ENCODE assay signal across 1 cellular context in the genomic region with DNA sequence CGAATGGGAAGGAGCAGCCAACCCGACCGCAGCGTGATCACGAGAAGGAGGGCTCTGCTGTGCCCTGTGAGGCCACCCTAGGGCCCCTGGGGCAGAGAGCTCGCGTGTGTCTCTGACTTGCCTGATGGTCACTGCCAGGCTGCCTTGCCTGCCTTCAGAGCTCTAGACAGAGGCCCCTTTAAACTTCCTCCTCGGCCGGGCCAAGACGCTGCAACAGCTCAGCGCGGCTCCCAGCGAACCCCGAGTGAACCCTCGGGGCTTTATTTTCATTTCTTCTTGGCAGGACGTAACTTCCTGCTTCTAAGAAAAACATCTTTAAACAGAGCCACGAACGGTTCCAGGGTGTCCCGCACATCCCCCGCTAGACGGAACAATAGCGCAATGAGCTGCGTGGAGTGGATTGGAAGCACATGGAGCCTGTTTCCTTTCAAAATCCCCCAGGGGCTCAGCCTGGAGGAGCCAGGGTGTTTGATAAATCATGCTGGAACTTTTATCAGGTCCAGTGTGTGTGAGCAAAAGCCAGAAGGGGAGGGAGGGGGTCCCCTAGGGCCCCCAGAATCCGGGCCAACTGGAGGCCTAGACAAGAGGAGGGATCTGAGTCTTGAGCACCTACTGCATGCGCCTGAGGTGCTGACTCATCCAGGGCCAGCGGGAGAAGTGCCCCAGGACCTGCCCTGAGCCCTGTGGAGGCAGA.
TF ChIP-seq lines count a peak whose summit lies in the region.

No MANE protein-coding gene starts in this region.

TF ChIP-seq in endothelial cell of umbilical vein, 7 proteins besides CTCF, POLR2A, EP300 and RAD21 (continued from another document):
- TF ChIP-seq, protein P1, sequence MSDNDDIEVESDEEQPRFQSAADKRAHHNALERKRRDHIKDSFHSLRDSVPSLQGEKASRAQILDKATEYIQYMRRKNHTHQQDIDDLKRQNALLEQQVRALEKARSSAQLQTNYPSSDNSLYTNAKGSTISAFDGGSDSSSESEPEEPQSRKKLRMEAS (IDR thresholded peaks at IDR 0.05; ENCODE audit: insufficient read depth, insufficient read length), result no peak
- TF ChIP-seq MYC (IDR thresholded peaks at IDR 0.05; ENCODE audit: low read depth, low read length) (no peak), GATA2 (IDR thresholded peaks at IDR 0.05; ENCODE audit: insufficient read depth, insufficient read length, low read depth, low read length) (no peak), FOS (IDR thresholded peaks at IDR 0.05; ENCODE audit: borderline replicate concordance, insufficient read depth, low read length) (no peak), EZH2 (IDR thresholded peaks at IDR 0.05; ENCODE audit: borderline replicate concordance, low read depth, low read length, severe bottlenecking) (no peak), JUN (IDR thresholded peaks at IDR 0.05; ENCODE audit: borderline replicate concordance, insufficient read depth, insufficient read length, low read depth) (no peak)
